36 cellular contexts compared by ENCODE assay signal in genomic region chr15:76467136-76467535, GRCh38.
"Had no signal": no experiment of that assay in that cellular context is flagged by ENCODE, and none has a peak within 500 bp of the region (broad histone marks: within the 10 kb centered on the region; RNA-seq: fewer than 3 reads in every experiment).

No MANE protein-coding gene starts in this region.

- DNase-seq: activated CD4-positive, alpha-beta memory T cell treated with anti-CD3 and anti-CD28 coated beads for 36 hours; activated CD4-positive, alpha-beta T cell treated with anti-CD3 and anti-CD28 coated beads for 36 hours; activated CD4-positive, alpha-beta T cell treated with anti-CD3 and anti-CD28 coated beads, Interleukin-2, amount 10 ng/mL, durations not matched to agents 24 days and 14 days; activated CD4-positive, CD25-positive, alpha-beta regulatory T cell; activated CD4-positive, CD25-positive, alpha-beta regulatory T cell treated with anti-CD3 and anti-CD28 coated beads, Interleukin-2, amount 50 U/mL, for 72 hours; activated CD8-positive, alpha-beta memory T cell treated with anti-CD3 and anti-CD28 coated beads, Interleukin-2, amount 10 ng/mL, durations not matched to agents 7 days and 5 days; activated CD8-positive, alpha-beta memory T cell treated with anti-CD3 and anti-CD28 coated beads, Interleukin-2, amount 50 U/mL, for 4 hours; activated CD8-positive, alpha-beta T cell treated with anti-CD3 and anti-CD28 coated beads, Interleukin-2, amount 10 ng/mL, durations not matched to agents 7 days and 5 days; activated effector memory CD4-positive, alpha-beta T cell treated with anti-CD3 and anti-CD28 coated beads, Interleukin-2, amount 50 U/mL, for 16 hours; activated naive CD4-positive, alpha-beta T cell treated with anti-CD3 and anti-CD28 coated beads for 36 hours; activated naive CD8-positive, alpha-beta T cell treated with anti-CD3 and anti-CD28 coated beads for 36 hours; activated naive CD8-positive, alpha-beta T cell treated with anti-CD3 and anti-CD28 coated beads, Interleukin-2, amount 50 U/mL, for 24 hours; activated T-cell treated with anti-CD3 and anti-CD28 coated beads, Interleukin-2, amount 50 U/mL, for 1 hour; activated T-cell treated with anti-CD3 and anti-CD28 coated beads, Interleukin-2, amount 50 U/mL, for 48 hours; dorsolateral prefrontal cortex; effector memory CD4-positive, alpha-beta T cell; endodermal cell; erythroblast; foreskin melanocyte; heart right ventricle; T-helper 1 cell; T-helper 17 cell; T1000 had no signal

- H3K4me3 ChIP-seq: ascending aorta, breast epithelium, cardiac muscle cell, coronary artery, dorsolateral prefrontal cortex, esophagus muscularis mucosa, gastroesophageal sphincter, heart right ventricle had no signal

- ATAC-seq: activated CD4-positive, alpha-beta T cell treated with anti-CD3 and anti-CD28 coated beads for 36 hours; activated CD8-positive, alpha-beta memory T cell treated with anti-CD3 and anti-CD28 coated beads, Interleukin-2, amount 10 ng/mL, durations not matched to agents 7 days and 5 days; activated CD8-positive, alpha-beta T cell treated with anti-CD3 and anti-CD28 coated beads, Interleukin-2, amount 10 ng/mL, durations not matched to agents 7 days and 5 days; activated naive CD8-positive, alpha-beta T cell treated with anti-CD3 and anti-CD28 coated beads, Interleukin-2, amount 50 U/mL, for 24 hours; gastroesophageal sphincter; heart right ventricle; T-helper 17 cell had no signal

- H3K4me3 Mint-ChIP-seq: activated CD4-positive, alpha-beta memory T cell treated with anti-CD3 and anti-CD28 coated beads for 36 hours; activated CD4-positive, alpha-beta T cell treated with anti-CD3 and anti-CD28 coated beads for 36 hours; activated CD4-positive, alpha-beta T cell treated with anti-CD3 and anti-CD28 coated beads, Interleukin-2, amount 10 ng/mL, durations not matched to agents 24 days and 14 days; activated CD8-positive, alpha-beta memory T cell treated with anti-CD3 and anti-CD28 coated beads, Interleukin-2, amount 10 ng/mL, durations not matched to agents 7 days and 5 days; activated CD8-positive, alpha-beta T cell treated with anti-CD3 and anti-CD28 coated beads, Interleukin-2, amount 10 ng/mL, durations not matched to agents 7 days and 5 days; activated naive CD4-positive, alpha-beta T cell treated with anti-CD3 and anti-CD28 coated beads for 36 hours; activated naive CD4-positive, alpha-beta T cell treated with anti-CD3 and anti-CD28 coated beads, Interleukin-2, amount 50 U/mL, for 24 hours; activated naive CD8-positive, alpha-beta T cell treated with anti-CD3 and anti-CD28 coated beads for 36 hours; activated naive CD8-positive, alpha-beta T cell treated with anti-CD3 and anti-CD28 coated beads, Interleukin-2, amount 50 U/mL, for 24 hours; activated T-helper 1 cell treated with anti-CD3 and anti-CD28 coated beads, Interleukin-12 subunit alpha, Interleukin-12 subunit beta, Interleukin-2, Interleukin-4 antibody, amounts not matched to agents 30 ng/mL and 10 ng/mL and 1 ng/mL, durations not matched to agents 14 hours and 24 hours and 36 hours; brain; central memory CD8-positive, alpha-beta T cell; dendritic cell treated with granulocyte-macrophage colony-stimulating factor and Interleukin-4, amounts not matched to agents 40 ng/mL and 50 ng/mL, for 4 days; endodermal cell; T-helper 17 cell; T-helper 2 cell treated with Interferon-gamma antibody and Interleukin-4, amounts not matched to agents 5 μg/mL and 100 μg/mL, for 36 hours had no signal

- H3K27me3 Mint-ChIP-seq: activated CD4-positive, alpha-beta memory T cell treated with anti-CD3 and anti-CD28 coated beads for 36 hours; activated CD4-positive, alpha-beta T cell treated with anti-CD3 and anti-CD28 coated beads for 36 hours; activated CD4-positive, alpha-beta T cell treated with anti-CD3 and anti-CD28 coated beads, Interleukin-2, amount 10 ng/mL, durations not matched to agents 24 days and 14 days; activated CD8-positive, alpha-beta memory T cell treated with anti-CD3 and anti-CD28 coated beads, Interleukin-2, amount 10 ng/mL, durations not matched to agents 7 days and 5 days; activated naive CD4-positive, alpha-beta T cell treated with anti-CD3 and anti-CD28 coated beads, Interleukin-2, amount 50 U/mL, for 24 hours; activated naive CD8-positive, alpha-beta T cell treated with anti-CD3 and anti-CD28 coated beads for 36 hours; activated naive CD8-positive, alpha-beta T cell treated with anti-CD3 and anti-CD28 coated beads, Interleukin-2, amount 50 U/mL, for 24 hours; brain; central memory CD8-positive, alpha-beta T cell; dendritic cell treated with granulocyte-macrophage colony-stimulating factor and Interleukin-4, amounts not matched to agents 40 ng/mL and 50 ng/mL, for 4 days; T-helper 17 cell had no signal

- H3K27ac Mint-ChIP-seq: activated CD4-positive, alpha-beta memory T cell treated with anti-CD3 and anti-CD28 coated beads for 36 hours; activated CD4-positive, alpha-beta T cell treated with anti-CD3 and anti-CD28 coated beads for 36 hours; activated CD4-positive, alpha-beta T cell treated with anti-CD3 and anti-CD28 coated beads, Interleukin-2, amount 10 ng/mL, durations not matched to agents 24 days and 14 days; activated CD8-positive, alpha-beta memory T cell treated with anti-CD3 and anti-CD28 coated beads, Interleukin-2, amount 10 ng/mL, durations not matched to agents 7 days and 5 days; activated CD8-positive, alpha-beta T cell treated with anti-CD3 and anti-CD28 coated beads, Interleukin-2, amount 10 ng/mL, durations not matched to agents 7 days and 5 days; activated naive CD4-positive, alpha-beta T cell treated with anti-CD3 and anti-CD28 coated beads for 36 hours; activated naive CD4-positive, alpha-beta T cell treated with anti-CD3 and anti-CD28 coated beads, Interleukin-2, amount 50 U/mL, for 24 hours; activated naive CD8-positive, alpha-beta T cell treated with anti-CD3 and anti-CD28 coated beads for 36 hours; activated naive CD8-positive, alpha-beta T cell treated with anti-CD3 and anti-CD28 coated beads, Interleukin-2, amount 50 U/mL, for 24 hours; activated T-helper 1 cell treated with anti-CD3 and anti-CD28 coated beads, Interleukin-12 subunit alpha, Interleukin-12 subunit beta, Interleukin-2, Interleukin-4 antibody, amounts not matched to agents 30 ng/mL and 10 ng/mL and 1 ng/mL, durations not matched to agents 14 hours and 24 hours and 36 hours; activated T-helper 2 cell treated with anti-CD3 and anti-CD28 coated beads, Interferon-gamma antibody, Interleukin-2, Interleukin-4, amounts not matched to agents 10 μg/mL and 5 μg/mL and 100 μg/mL, durations not matched to agents 14 hours and 24 hours and 36 hours; brain; dendritic cell treated with granulocyte-macrophage colony-stimulating factor and Interleukin-4, amounts not matched to agents 40 ng/mL and 50 ng/mL, for 4 days; endodermal cell; T-helper 17 cell; T-helper 2 cell treated with Interferon-gamma antibody and Interleukin-4, amounts not matched to agents 5 μg/mL and 100 μg/mL, for 36 hours had no signal

- H3K4me1 Mint-ChIP-seq: activated CD4-positive, alpha-beta T cell treated with anti-CD3 and anti-CD28 coated beads for 36 hours; activated CD4-positive, alpha-beta T cell treated with anti-CD3 and anti-CD28 coated beads, Interleukin-2, amount 10 ng/mL, durations not matched to agents 24 days and 14 days; activated naive CD4-positive, alpha-beta T cell treated with anti-CD3 and anti-CD28 coated beads, Interleukin-2, amount 50 U/mL, for 24 hours; activated naive CD8-positive, alpha-beta T cell treated with anti-CD3 and anti-CD28 coated beads for 36 hours; activated naive CD8-positive, alpha-beta T cell treated with anti-CD3 and anti-CD28 coated beads, Interleukin-2, amount 50 U/mL, for 24 hours; brain; central memory CD8-positive, alpha-beta T cell; endodermal cell; T-helper 17 cell had no signal
